ENCODE assay signal across 8 cellular contexts in genomic region chr1:6613361-6614018, GRCh38. TPM values are rescaled to one million over a fixed set of nuclear protein-coding genes. Genes with fewer than 3 reads are reported as not detected.
A peak's percentile ranks its signal among the peaks of the same experiment; 100 is the strongest.
DNase-seq lines count a peak whose midpoint lies in the region; FAIRE-seq and TF ChIP-seq lines count a peak whose summit lies in the region.

Gene PHF13, plus strand, starts transcription at chr1:6613731. Its CDS starts 336 bp downstream, at chr1:6614067.

- H3K4me1 ChIP-seq in neuronal stem cell (ENCODE audit: control insufficient read depth in 2 of 2, insufficient read depth in 1 of 2, low read depth in 1 of 2, low read length in 2 of 2) = peaks cover 2 to 3% of the 10 kb centered on the region in 2 donors
- peaks cover 3 to 49% (median 31%) of the 10 kb centered on the region in 5 donors for H3K4me1 ChIP-seq in subcutaneous abdominal adipose tissue (ENCODE audit: control insufficient read depth in 5 of 5, insufficient read depth in 5 of 5, low read length in 5 of 5)

- H2BK15ac ChIP-seq in neuronal stem cell (ENCODE audit: low read length) = peak within 1 kb of the TSS; percentile 67

- H4K8ac ChIP-seq in neuronal stem cell (ENCODE audit: low read depth, low read length) = no peak within 1 kb of the TSS

- 0 out of 2 replicates have a peak, but pooled peaks cover 3% of the 10 kb centered on the region for H3K36me3 Mint-ChIP-seq in HFFc6 (ENCODE audit: low read depth)

- no peaks in the 10 kb centered on the region for H3K27me3 ChIP-seq in neuronal stem cell (ENCODE audit: control insufficient read depth in 3 of 3, insufficient read depth in 3 of 3, low read depth in 1 of 3, low read length in 3 of 3)
- no peaks in the 10 kb centered on the region for H3K27me3 ChIP-seq in subcutaneous abdominal adipose tissue (ENCODE audit: control insufficient read depth in 5 of 5, insufficient read depth in 4 of 5, low read length in 5 of 5)

- peak within 1 kb of the TSS; percentile 85 for H3K27ac ChIP-seq in neuronal stem cell (replicated peaks; ENCODE audit: low read length)
- peak within 1 kb of the TSS; percentile 90 for H3K27ac ChIP-seq in subcutaneous abdominal adipose tissue (ENCODE audit: low read depth, low read length)

- H3K14ac ChIP-seq in neuronal stem cell (ENCODE audit: low read length) = peak within 1 kb of the TSS; percentile 82

- H3K9me3 ChIP-seq in neuronal stem cell (replicated peaks in 1 of 2; ENCODE audit: control insufficient read depth in 2 of 2, insufficient read depth in 1 of 2, low read depth in 1 of 2, low read length in 2 of 2) (no peaks in the 10 kb centered on the region), subcutaneous abdominal adipose tissue (ENCODE audit: control insufficient read depth in 5 of 5, low read length in 5 of 5) (no peaks in the 10 kb centered on the region)

- FAIRE-seq in frontal cortex (lab: Jason Lieb, UNC) = no peak

- peak within 1 kb of the TSS; percentile 98 for H3K18ac ChIP-seq in neuronal stem cell (ENCODE audit: low read length)

- peak within 1 kb of the TSS; percentile 98 for H3K23ac ChIP-seq in neuronal stem cell (ENCODE audit: low read depth, low read length, poor library complexity)

- peaks cover 10% of the 10 kb centered on the region for H3K79me1 ChIP-seq in neuronal stem cell (ENCODE audit: low read depth, low read length)

- H3K4me3 ChIP-seq in neuronal stem cell (ENCODE audit: low read length in 2 of 2) (peak within 1 kb of the TSS; percentile 92 to 100), subcutaneous abdominal adipose tissue (ENCODE audit: low read depth in 1 of 5, low read length in 5 of 5) (peak within 1 kb of the TSS; percentile 70 to 94 (median 83))

- DNase-seq in GM04503 (ENCODE audit: low read depth) = peak; percentile 84
- DNase-seq in HFFc6 = peak; percentile 99
- DNase-seq in NAMALWA (ENCODE audit: low spot score) = peak; percentile 100
- DNase-seq in SK-MEL-5 (ENCODE audit: low read depth, low spot score) = peak; percentile 97
- peak; percentile 100 for DNase-seq in activated naive CD4-positive, alpha-beta T cell treated with Interleukin-2 at 50 U/mL for 16 hours
- peak; percentile 98 to 100 for DNase-seq in frontal cortex (ENCODE audit: low spot score in 2 of 2)
- peak; percentile 99 for DNase-seq in neuronal stem cell (ENCODE audit: low spot score)

- H3K4me3 Mint-ChIP-seq in HFFc6 = peak within 1 kb of the TSS; percentile 95

- TF ChIP-seq CTCF in HFFc6 (IDR thresholded peaks at IDR 0.05) = no peak; the same call in 1 of the 2 replicates

- peak within 1 kb of the TSS; percentile 90 for H2AK5ac ChIP-seq in neuronal stem cell (ENCODE audit: low read depth, low read length)

- H3K27ac Mint-ChIP-seq in HFFc6 = peak within 1 kb of the TSS; percentile 83

- H4K91ac ChIP-seq in neuronal stem cell (ENCODE audit: low read depth, low read length, poor library complexity) = no peak within 1 kb of the TSS

- H3K9ac ChIP-seq in neuronal stem cell (ENCODE audit: low read depth, low read length, poor library complexity) (peak within 1 kb of the TSS; percentile 93), subcutaneous abdominal adipose tissue (ENCODE audit: low read length in 5 of 5) (peak within 1 kb of the TSS; percentile 52 to 96 (median 93))

- no CpG with 5 or more reads among the region's 84 CpGs for WGBS in neuronal stem cell (ENCODE audit: extremely low coverage in 2 of 2, insufficient read length in 2 of 2, insufficient replicate concordance in 1 of 2), 2 donors

- peak within 1 kb of the TSS; percentile 53 for H3K4ac ChIP-seq in neuronal stem cell (ENCODE audit: low read length)

- peak within 1 kb of the TSS; percentile 94 for H3K4me2 ChIP-seq in neuronal stem cell (ENCODE audit: insufficient read depth, low read length, poor library complexity, severe bottlenecking)

- in situ Hi-C loops in SK-MEL-5 (cut with HindIII; ENCODE audit: low pct_unique_long_range_greater_than_20kb, low sequenced_read_pairs) = no loop called here

- peak within 1 kb of the TSS; percentile 58 for H2BK12ac ChIP-seq in neuronal stem cell (ENCODE audit: low read length)

- no peaks in the 10 kb centered on the region for H3K9me3 Mint-ChIP-seq in HFFc6

- peaks cover 11 to 21% of the 10 kb centered on the region in 2 donors for H3K36me3 ChIP-seq in neuronal stem cell (replicated peaks in 1 of 2; ENCODE audit: control insufficient read depth in 2 of 2, insufficient read depth in 2 of 2, low read length in 2 of 2)
- H3K36me3 ChIP-seq in subcutaneous abdominal adipose tissue (ENCODE audit: control insufficient read depth in 5 of 5, insufficient read depth in 5 of 5, low read length in 5 of 5) = peaks cover 0 to 8% (median 0%) of the 10 kb centered on the region in 5 donors

- peaks cover 36% of the 10 kb centered on the region for H3K4me1 Mint-ChIP-seq in HFFc6 (ENCODE audit: low read depth)

- H2AFZ ChIP-seq in neuronal stem cell (ENCODE audit: low read length) = peak within 1 kb of the TSS; percentile 91

- no peak within 1 kb of the TSS for H2BK120ac ChIP-seq in neuronal stem cell (ENCODE audit: low read depth, low read length)

- H2BK5ac ChIP-seq in neuronal stem cell (ENCODE audit: low read length) = peak within 1 kb of the TSS; percentile 87

- no peaks in the 10 kb centered on the region; the same call in 1 of the 2 replicates for H3K27me3 Mint-ChIP-seq in HFFc6 (ENCODE audit: insufficient read depth)

RNA-seq across cellular contexts. Expression of gene PHF13, which starts in this region (rescaled TPM):
- total RNA-seq in HFFc6 (2021; fragmentation: NEBNext Ultra II Directional; extraction: Animal tissue kit (Norgen Biotek cat#: 25700)) = 10 to 100 TPM; 18.0 to 19.9 (median 19.0) TPM
- total RNA-seq in SK-MEL-5 (2014; rRNA removed; shearing (Covaris generic)) = 7.1 and 7.4 TPM in 2 replicates
- 12.9 and 16.7 TPM in 2 replicates for polyA plus RNA-seq in SK-MEL-5 (2015; cell fraction: cytosol; rRNA removed)
- 7.9 and 10.0 TPM in 2 replicates for polyA plus RNA-seq in SK-MEL-5 (2015; cell fraction: nucleus; rRNA removed)
- 14.3 TPM for total RNA-seq in frontal cortex
- polyA plus RNA-seq in neuronal stem cell (2013, experiment 1 of 2) = 25.0 TPM
- polyA plus RNA-seq in neuronal stem cell (2013, experiment 2 of 2) = 25.4 TPM

Comparison
In these comparisons a context has a peak if more than half of its experiments do, and no peak if none do; other contexts are left out.
1. Peak in every context shown above with its lines: DNase-seq, H3K4me3 ChIP-seq and H3K27ac ChIP-seq.